Comparison of ENCODE assay signal across 12 cellular contexts in genomic region chr5:132873119-132873929, GRCh38. TPM values are rescaled to one million over a fixed set of nuclear protein-coding genes. Genes with fewer than 3 reads are reported as not detected.
DNase-seq lines count a peak whose midpoint lies in the region; ATAC-seq and TF ChIP-seq lines count a peak whose summit lies in the region.
"Had no signal": no experiment of that assay in that cellular context is flagged by ENCODE, and none has a peak within 500 bp of the region (broad histone marks: within the 10 kb centered on the region; RNA-seq: fewer than 3 reads in every experiment).

Gene LEAP2, plus strand, starts transcription at chr5:132873668. Its CDS starts 27 bp downstream, at chr5:132873695.

- no peak for ATAC-seq in CD4-positive, CD25-positive, alpha-beta regulatory T cell (ENCODE audit: low read depth in 2 of 2)
- ATAC-seq in IMR-90 (ENCODE audit: low read depth) (no peak), naive B cell (ENCODE audit: low read depth in 2 of 2) (no peak), GM21576 (IDR thresholded peaks at IDR 0.05; ENCODE audit: unreplicated experiment) (no peak)

- peaks cover 13% of the 10 kb centered on the region for H4K20me1 ChIP-seq in IMR-90 (ENCODE audit: insufficient read depth, low read length)

- H3K4me1 Mint-ChIP-seq in CD4-positive, CD25-positive, alpha-beta regulatory T cell: peaks cover 0 to 13% (median 3%) of the 10 kb centered on the region in 4 donors
- peaks cover 0 to 7% (median 5%) of the 10 kb centered on the region in 3 donors for H3K4me1 Mint-ChIP-seq in naive B cell

- no peak within 1 kb of the TSS for H3K14ac ChIP-seq in IMR-90 (replicated peaks; ENCODE audit: low read depth, low read length)

- peaks cover 25% of the 10 kb centered on the region for H3K36me3 ChIP-seq in CD4-positive, CD25-positive, alpha-beta regulatory T cell (ENCODE audit: control insufficient read depth, insufficient read depth, low read length)
- H3K36me3 ChIP-seq in IMR-90 (ENCODE audit: control insufficient read depth, insufficient read depth, low read length) (peaks cover 28% of the 10 kb centered on the region), cardiac muscle cell (peaks cover 3% of the 10 kb centered on the region)

- no peak within 1 kb of the TSS for H3K18ac ChIP-seq in IMR-90 (ENCODE audit: low read depth, low read length)

- no peak within 1 kb of the TSS for H2AFZ ChIP-seq in IMR-90 (replicated peaks; ENCODE audit: low read length, poor library complexity)

- WGBS in IMR-90 (ENCODE audit: extremely low coverage in 2 of 2, insufficient read length in 1 of 2), 2 experiments: no CpG with 5 or more reads among the region's 6 CpGs

- H3K23ac ChIP-seq in IMR-90 (ENCODE audit: low read depth, low read length): no peak within 1 kb of the TSS

- no peak within 1 kb of the TSS; the same call in 1 of the 2 replicates for H4K91ac ChIP-seq in IMR-90 (ENCODE audit: insufficient read depth, low read depth, low read length)

- no peak within 1 kb of the TSS for H2BK20ac ChIP-seq in IMR-90 (ENCODE audit: low read depth, low read length)

- peak within 1 kb of the TSS; percentile 6 for H2BK5ac ChIP-seq in IMR-90 (ENCODE audit: low read depth, low read length, poor library complexity, severe bottlenecking)

- peak within 1 kb of the TSS in 1 of 4 donors; percentile 32 for H3K4me3 Mint-ChIP-seq in CD4-positive, CD25-positive, alpha-beta regulatory T cell
- H3K4me3 Mint-ChIP-seq in naive B cell: no peak within 1 kb of the TSS

- H3K27ac Mint-ChIP-seq in CD4-positive, CD25-positive, alpha-beta regulatory T cell: peak within 1 kb of the TSS; percentile 16 to 68 (median 54)
- H3K27ac Mint-ChIP-seq in naive B cell: peak within 1 kb of the TSS; percentile 3 to 92 (median 64)

- H3K79me1 ChIP-seq in IMR-90 (ENCODE audit: low read depth in 1 of 2, low read length in 2 of 2): peaks cover 0 to 51% of the 10 kb centered on the region in 2 experiments; a peak in 3 of 4 replicates

- peaks cover 20% of the 10 kb centered on the region; the same call in 1 of the 2 replicates for H3K9me1 ChIP-seq in IMR-90 (ENCODE audit: insufficient read depth, low read length)

- H3K4me2 ChIP-seq in IMR-90 (ENCODE audit: low read depth, low read length): no peak within 1 kb of the TSS
- H3K4me2 ChIP-seq: BLaER1 had no signal

- no peak within 1 kb of the TSS for H2BK120ac ChIP-seq in IMR-90 (ENCODE audit: low read depth, low read length)

- CTCF ChIA-PET in IMR-90 (lab: Yijun Ruan, JAX): interaction anchor here (0.6 to 1.3 kb wide), 5 partner anchors 10 to 223 kb away, joined by 3 to 5 read pairs (median 4); partner anchors contain the start of gene SHROOM1

- H3K27me3 Mint-ChIP-seq in CD4-positive, CD25-positive, alpha-beta regulatory T cell: no peaks in the 10 kb centered on the region
- H3K27me3 Mint-ChIP-seq in naive B cell: no peaks in the 10 kb centered on the region

- no peak for DNase-seq in CD4-positive, CD25-positive, alpha-beta regulatory T cell
- DNase-seq in IMR-90 (peak; percentile 39), cardiac muscle cell (ENCODE audit: low read depth in 1 of 2, low spot score in 1 of 2) (peak; percentile 5 to 32), naive B cell (no peak), NAMALWA (ENCODE audit: low spot score) (no peak), head of caudate nucleus (no peak)
- DNase-seq in central memory CD4-positive, alpha-beta T cell: no peak
- DNase-seq: NCI-H187 treated with DMSO at 0.1 percent for 48 hours, posterior cingulate gyrus had no signal

- TF ChIP-seq RAD21 in IMR-90 (IDR thresholded peaks at IDR 0.05; ENCODE audit: low read length): no peak

- no peak within 1 kb of the TSS for H3K27ac ChIP-seq in CD4-positive, CD25-positive, alpha-beta regulatory T cell (ENCODE audit: insufficient read depth, low read length, poor library complexity, severe bottlenecking)
- H3K27ac ChIP-seq in IMR-90 (ENCODE audit: insufficient read depth, low read length) (no peak within 1 kb of the TSS), cardiac muscle cell (peak within 1 kb of the TSS; percentile 85)
- H3K27ac ChIP-seq: BLaER1 had no signal

- no peak within 1 kb of the TSS for H4K8ac ChIP-seq in IMR-90 (ENCODE audit: low read depth in 2 of 2, low read length in 2 of 2)

- H3K56ac ChIP-seq in IMR-90 (ENCODE audit: extremely low read depth, insufficient read depth, low read length): no peak within 1 kb of the TSS

- H4K5ac ChIP-seq in IMR-90 (ENCODE audit: low read depth, low read length): no peak within 1 kb of the TSS

- intact Hi-C loops in IMR-90 (cut with micrococcal nuclease) (no loop called here), head of caudate nucleus (cut with DNase I) (no loop called here)

- H3K9me3 ChIP-seq in CD4-positive, CD25-positive, alpha-beta regulatory T cell (ENCODE audit: control insufficient read depth in 2 of 2, low read length in 2 of 2): no peaks in the 10 kb centered on the region
- H3K9me3 ChIP-seq in IMR-90 (ENCODE audit: control insufficient read depth, insufficient read depth, low read length): no peaks in the 10 kb centered on the region
- no peaks in the 10 kb centered on the region for H3K9me3 ChIP-seq in cardiac muscle cell (ENCODE audit: low read depth)
- H3K9me3 ChIP-seq: BLaER1, tibial nerve had no signal

- no peak within 1 kb of the TSS for H2AK5ac ChIP-seq in IMR-90 (ENCODE audit: low read depth, low read length)

- no peak within 1 kb of the TSS for H3K4me3 ChIP-seq in CD4-positive, CD25-positive, alpha-beta regulatory T cell (ENCODE audit: low read depth, low read length)
- H3K4me3 ChIP-seq in IMR-90 (ENCODE audit: insufficient read depth, low read depth, low read length) (no peak within 1 kb of the TSS), cardiac muscle cell (no peak within 1 kb of the TSS)
- H3K4me3 ChIP-seq: BLaER1, tibial nerve had no signal

- H3K9me3 Mint-ChIP-seq in CD4-positive, CD25-positive, alpha-beta regulatory T cell: no peaks in the 10 kb centered on the region
- H3K9me3 Mint-ChIP-seq in naive B cell: no peaks in the 10 kb centered on the region

- TF ChIP-seq CTCF in IMR-90 (conservative IDR thresholded peaks at IDR 0.05; ENCODE audit: low read depth, low read length): no peak
- TF ChIP-seq CTCF in cardiac muscle cell (IDR thresholded peaks at IDR 0.05; ENCODE audit: low read depth, low read length): no peak

- in situ Hi-C loops in IMR-90 (cut with MboI; ENCODE audit: low sequenced_read_pairs): no loop called here

- no TSS peak for BruUV-seq in IMR-90 (replicated peaks; lab: Mats Ljungman, UMichigan)

- H2BK15ac ChIP-seq in IMR-90 (ENCODE audit: low read depth, low read length): no peak within 1 kb of the TSS

- no peak within 1 kb of the TSS for H2AK9ac ChIP-seq in IMR-90 (replicated peaks; ENCODE audit: low read depth, low read length, poor library complexity)

- no peak within 1 kb of the TSS for H3K9ac ChIP-seq in IMR-90 (ENCODE audit: low read depth, low read length)
- H3K9ac ChIP-seq: BLaER1 had no signal

- H3K4ac ChIP-seq in IMR-90 (ENCODE audit: low read depth, low read length): no peak within 1 kb of the TSS

- POLR2A ChIA-PET in IMR-90 (lab: Charles Lee; ENCODE audit: unreplicated experiment): no interaction called here

- no peak for TF ChIP-seq POLR2A in IMR-90 (IDR thresholded peaks at IDR 0.05; ENCODE audit: low read depth, low read length)

- dilution Hi-C loops in IMR-90 (cut with HindIII; ENCODE audit: low sequenced_read_pairs, unreplicated experiment): no loop called here

- no peaks in the 10 kb centered on the region for H3K4me1 ChIP-seq in CD4-positive, CD25-positive, alpha-beta regulatory T cell (ENCODE audit: control insufficient read depth, insufficient read depth, low read length, poor library complexity, severe bottlenecking)
- H3K4me1 ChIP-seq in IMR-90 (ENCODE audit: control insufficient read depth, insufficient read depth, low read length): peaks cover 3% of the 10 kb centered on the region; the same call in 1 of the 2 replicates
- peaks cover 41% of the 10 kb centered on the region for H3K4me1 ChIP-seq in cardiac muscle cell (ENCODE audit: low read depth)
- H3K4me1 ChIP-seq: BLaER1 had no signal

- H3K27me3 ChIP-seq in CD4-positive, CD25-positive, alpha-beta regulatory T cell (ENCODE audit: control insufficient read depth, insufficient read depth, low read length): no peaks in the 10 kb centered on the region
- H3K27me3 ChIP-seq in IMR-90 (ENCODE audit: control insufficient read depth, insufficient read depth, low read length) (no peaks in the 10 kb centered on the region), cardiac muscle cell (no peaks in the 10 kb centered on the region)
- H3K27me3 ChIP-seq: BLaER1, tibial nerve had no signal

- H3K36me3 Mint-ChIP-seq in CD4-positive, CD25-positive, alpha-beta regulatory T cell: peaks cover 19% of the 10 kb centered on the region
- H3K36me3 Mint-ChIP-seq in naive B cell: peaks cover 0 to 8% of the 10 kb centered on the region in 2 donors

TF ChIP-seq in IMR-90, 13 proteins besides CTCF, POLR2A, EP300 and RAD21 (continues in another document):
- no peak for TF ChIP-seq SMC3 (IDR thresholded peaks at IDR 0.05; ENCODE audit: low read depth, low read length)
- TF ChIP-seq ELK1 (IDR thresholded peaks at IDR 0.05; ENCODE audit: borderline replicate concordance, low read depth, low read length): no peak
- TF ChIP-seq BHLHE40 (IDR thresholded peaks at IDR 0.05; ENCODE audit: low read depth, low read length): no peak
- TF ChIP-seq CEBPB (IDR thresholded peaks at IDR 0.05; ENCODE audit: low read depth, low read length): no peak
- TF ChIP-seq FOS (IDR thresholded peaks at IDR 0.05; ENCODE audit: low read depth, low read length): no peak
- no peak for TF ChIP-seq RFX5 (IDR thresholded peaks at IDR 0.05; ENCODE audit: low read depth, low read length)

RNA-seq across cellular contexts. Expression of gene LEAP2, which starts in this region (rescaled TPM):
- 1.3 TPM for total RNA-seq in CD4-positive, CD25-positive, alpha-beta regulatory T cell
- 1 to 10 TPM in 2 of 4 donors, under 1 TPM in 1, not detected in 1; 0.44 to 1.8 (median 1.5) TPM for polyA plus RNA-seq in CD4-positive, CD25-positive, alpha-beta regulatory T cell
- total RNA-seq in IMR-90 (2012; rRNA removed) (under 0.01 TPM in 2 replicates), cardiac muscle cell (1.2 and 3.1 TPM in 2 replicates)
- polyA plus RNA-seq in IMR-90 (2012; rRNA removed) (0.23 and 0.36 TPM in 2 replicates), cardiac muscle cell (1.5 and 3.6 TPM in 2 replicates), naive B cell (ENCODE audit: low read depth in 6 of 6) (1 to 10 TPM; 1.6 to 3.2 (median 2.2) TPM)
- 0.04 and 0.10 TPM in 2 replicates for polyA plus RNA-seq in IMR-90 (2012; cell fraction: cytosol; rRNA removed)
- polyA plus RNA-seq in IMR-90 (2012; cell fraction: nucleus; rRNA removed; ENCODE audit: low replicate concordance): 0.55 and 3.5 TPM in 2 replicates

Comparison
In these comparisons a context has a peak if more than half of its experiments do, and no peak if none do; other contexts are left out.
1. DNase-seq: peak in IMR-90 (single experiment) and cardiac muscle cell (2 of 2); none in CD4-positive, CD25-positive, alpha-beta regulatory T cell (0 of 3), naive B cell (single experiment), NAMALWA (single experiment), central memory CD4-positive, alpha-beta T cell (single experiment) and head of caudate nucleus (0 of 42).